In genomic region chr16:30378236-30379164, GRCh38 we compare ENCODE assay signal across 8 cellular contexts. TPM values are rescaled to one million over a fixed set of nuclear protein-coding genes. Genes with fewer than 3 reads are reported as not detected.
DNase-seq lines count a peak whose midpoint lies in the region; ATAC-seq and TF ChIP-seq lines count a peak whose summit lies in the region.

No MANE protein-coding gene starts in this region.

- H3K36me3 Mint-ChIP-seq in activated T-cell treated with anti-CD3 and anti-CD28 coated beads, Interleukin-2, amount 50 U/mL, for 72 hours (ENCODE audit: insufficient read depth in 2 of 2), result peaks cover 9 to 11% of the 10 kb centered on the region in 2 donors
- no peaks in the 10 kb centered on the region for H3K36me3 Mint-ChIP-seq in naive B cell
- peaks cover 35% of the 10 kb centered on the region for H3K36me3 Mint-ChIP-seq in stimulated activated effector memory CD8-positive, alpha-beta T cell treated with anti-CD3 and anti-CD28 coated beads, Interleukin-12 subunit alpha, Interleukin-12 subunit beta, amount 100 ng/mL, for 72 hours

- H3K27me3 ChIP-seq in esophagus squamous epithelium, result no peaks in the 10 kb centered on the region

- no peaks in the 10 kb centered on the region for H3K9me3 ChIP-seq in esophagus squamous epithelium

- TF ChIP-seq POLR2A in esophagus squamous epithelium (IDR thresholded peaks at IDR 0.05), result peak in 2 of 4 donors; percentile 30 to 83

- H3K27ac Mint-ChIP-seq in activated T-cell treated with anti-CD3 and anti-CD28 coated beads, Interleukin-2, amount 50 U/mL, for 72 hours, result peak overlapping the region; percentile 100
- peak overlapping the region; percentile 100 for H3K27ac Mint-ChIP-seq in naive B cell
- peak overlapping the region; percentile 99 for H3K27ac Mint-ChIP-seq in stimulated activated effector memory CD8-positive, alpha-beta T cell treated with anti-CD3 and anti-CD28 coated beads, Interleukin-12 subunit alpha, Interleukin-12 subunit beta, amount 100 ng/mL, for 72 hours

- H3K36me3 ChIP-seq in esophagus squamous epithelium, result no peaks in the 10 kb centered on the region

- peak overlapping the region; percentile 92 to 99 for H3K4me3 Mint-ChIP-seq in activated T-cell treated with anti-CD3 and anti-CD28 coated beads, Interleukin-2, amount 50 U/mL, for 72 hours
- peak overlapping the region; percentile 93 to 99 (median 97) for H3K4me3 Mint-ChIP-seq in naive B cell
- peak overlapping the region; percentile 97 for H3K4me3 Mint-ChIP-seq in stimulated activated effector memory CD8-positive, alpha-beta T cell treated with anti-CD3 and anti-CD28 coated beads, Interleukin-12 subunit alpha, Interleukin-12 subunit beta, amount 100 ng/mL, for 72 hours

- H3K4me1 ChIP-seq in esophagus squamous epithelium, result peaks cover 13 to 47% (median 16%) of the 10 kb centered on the region in 3 donors

- intact Hi-C loops in esophagus squamous epithelium (cut with DNase I), result no loop called here

- TF ChIP-seq CTCF in esophagus squamous epithelium (IDR thresholded peaks at IDR 0.05), result peak in 1 of 6 experiments; percentile 18

- H3K9me3 Mint-ChIP-seq in activated T-cell treated with anti-CD3 and anti-CD28 coated beads, Interleukin-2, amount 50 U/mL, for 72 hours, result peaks cover 0 to 2% of the 10 kb centered on the region in 2 donors
- H3K9me3 Mint-ChIP-seq in naive B cell, result no peaks in the 10 kb centered on the region
- no peaks in the 10 kb centered on the region for H3K9me3 Mint-ChIP-seq in stimulated activated effector memory CD8-positive, alpha-beta T cell treated with anti-CD3 and anti-CD28 coated beads, Interleukin-12 subunit alpha, Interleukin-12 subunit beta, amount 100 ng/mL, for 72 hours

- DNase-seq in DMS79 treated with DMSO at 0.1 percent for 48 hours (lab: John Stamatoyannopoulos, UW) (peak; percentile 90), KG1 (lab: John Stamatoyannopoulos, UW) (peak; percentile 91), esophagus squamous epithelium (lab: John Stamatoyannopoulos, UW) (peak; percentile 94), naive B cell (peak; percentile 99)
- peak; percentile 99 for DNase-seq in activated T-cell treated with anti-CD3 and anti-CD28 coated beads, Interleukin-2, amount 50 U/mL, for 72 hours
- DNase-seq in stimulated activated effector memory CD8-positive, alpha-beta T cell treated with anti-CD3 and anti-CD28 coated beads, Interleukin-12 subunit alpha, Interleukin-12 subunit beta, amount 100 ng/mL, for 72 hours (ENCODE audit: low spot score in 2 of 2), result peak; percentile 96 to 98

- 1 to 2% methylated on average over 18 to 19 of the region's 68 CpGs for WGBS in esophagus squamous epithelium, 2 donors

- peak overlapping the region; percentile 42 to 87 (median 62) for H3K4me3 ChIP-seq in esophagus squamous epithelium

- no peaks in the 10 kb centered on the region for H3K27me3 Mint-ChIP-seq in activated T-cell treated with anti-CD3 and anti-CD28 coated beads, Interleukin-2, amount 50 U/mL, for 72 hours (ENCODE audit: low read depth)
- no peaks in the 10 kb centered on the region for H3K27me3 Mint-ChIP-seq in naive B cell

- peak overlapping the region; percentile 93 to 99 (median 99) for H3K27ac ChIP-seq in esophagus squamous epithelium

- H3K4me1 Mint-ChIP-seq in activated T-cell treated with anti-CD3 and anti-CD28 coated beads, Interleukin-2, amount 50 U/mL, for 72 hours (ENCODE audit: low read depth), result peaks cover 58% of the 10 kb centered on the region
- H3K4me1 Mint-ChIP-seq in naive B cell, result peaks cover 41 to 62% (median 53%) of the 10 kb centered on the region in 3 donors
- peaks cover 64% of the 10 kb centered on the region for H3K4me1 Mint-ChIP-seq in stimulated activated effector memory CD8-positive, alpha-beta T cell treated with anti-CD3 and anti-CD28 coated beads, Interleukin-12 subunit alpha, Interleukin-12 subunit beta, amount 100 ng/mL, for 72 hours

- ATAC-seq in GM21737 (IDR thresholded peaks at IDR 0.05; ENCODE audit: unreplicated experiment) (peak; percentile 80), naive B cell (ENCODE audit: low read depth in 2 of 2) (peak; percentile 78 to 80)
- ATAC-seq in activated T-cell treated with anti-CD3 and anti-CD28 coated beads, Interleukin-2, amount 50 U/mL, for 72 hours (replicated peaks in 1 of 2), result peak; percentile 87 to 90
- ATAC-seq in stimulated activated effector memory CD8-positive, alpha-beta T cell treated with anti-CD3 and anti-CD28 coated beads, Interleukin-12 subunit alpha, Interleukin-12 subunit beta, amount 100 ng/mL, for 72 hours, result peak; percentile 92

TF ChIP-seq in PFSK-1, 5 proteins besides CTCF, POLR2A, EP300 and RAD21:
- TF ChIP-seq REST (IDR thresholded peaks at IDR 0.05; ENCODE audit: insufficient read depth in 1 of 2, low read depth in 2 of 2, low read length in 2 of 2) (no peak), FOXP2 (optimal IDR thresholded peaks at IDR 0.05; ENCODE audit: borderline replicate concordance, extremely low read depth, extremely low read length, insufficient read depth) (peak; percentile 68), POLR2AphosphoS5 (IDR thresholded peaks at IDR 0.05; ENCODE audit: low read depth, low read length) (peak; percentile 84), TAF1 (IDR thresholded peaks at IDR 0.05; ENCODE audit: borderline replicate concordance, insufficient read depth, low read length) (peak; percentile 91), SIN3A (IDR thresholded peaks at IDR 0.05; ENCODE audit: borderline replicate concordance, insufficient read depth, low read length) (no peak; the same call in 1 of the 2 replicates)

RNA-seq across cellular contexts. Expression of gene SEPTIN1, which starts 3.9 kb away (rescaled TPM):
- polyA plus RNA-seq in PFSK-1 (2012; ENCODE audit: insufficient read length, low read depth), result 2.9 TPM
- total RNA-seq in activated T-cell treated with anti-CD3 and anti-CD28 coated beads, Interleukin-2, amount 50 U/mL, for 72 hours, result 100 to 1,000 TPM; 223 to 233 TPM
- total RNA-seq in esophagus squamous epithelium, result 1 to 10 TPM; 1.2 to 7.1 (median 2.7) TPM
- 100 to 1,000 TPM; 102 to 145 (median 112) TPM for polyA plus RNA-seq in naive B cell (ENCODE audit: low read depth in 6 of 6)

RNA-seq across cellular contexts. Expression of gene MYL11, which starts 3.9 kb away (rescaled TPM):
- polyA plus RNA-seq in PFSK-1 (2012; ENCODE audit: insufficient read length, low read depth), result 1.5 TPM
- total RNA-seq in activated T-cell treated with anti-CD3 and anti-CD28 coated beads, Interleukin-2, amount 50 U/mL, for 72 hours, result 1 to 10 TPM in 1 of 2 donors, not detected in 1; 2.0 TPM
- not detected for total RNA-seq in esophagus squamous epithelium
- polyA plus RNA-seq in naive B cell (ENCODE audit: low read depth in 6 of 6), result not detected

RNA-seq across cellular contexts. Expression of gene TBC1D10B, which starts 8.2 kb away (rescaled TPM):
- 40.1 TPM for polyA plus RNA-seq in PFSK-1 (2012; ENCODE audit: insufficient read length, low read depth)
- total RNA-seq in activated T-cell treated with anti-CD3 and anti-CD28 coated beads, Interleukin-2, amount 50 U/mL, for 72 hours, result 10 to 100 TPM; 48.0 to 50.7 TPM
- total RNA-seq in esophagus squamous epithelium, result 10 to 100 TPM; 21.9 to 33.9 (median 26.1) TPM
- polyA plus RNA-seq in naive B cell (ENCODE audit: low read depth in 6 of 6), result 10 to 100 TPM in 3 of 6 donors, 1 to 10 TPM in 3; 6.2 to 16.9 (median 9.7) TPM

RNA-seq across cellular contexts. Expression of gene ZNF48, which starts 16.7 kb away (rescaled TPM):
- polyA plus RNA-seq in PFSK-1 (2012; ENCODE audit: insufficient read length, low read depth), result 11.6 TPM
- 10 to 100 TPM; 10.5 to 13.1 TPM for total RNA-seq in activated T-cell treated with anti-CD3 and anti-CD28 coated beads, Interleukin-2, amount 50 U/mL, for 72 hours
- 1 to 10 TPM; 2.8 to 5.9 (median 4.5) TPM for total RNA-seq in esophagus squamous epithelium
- polyA plus RNA-seq in naive B cell (ENCODE audit: low read depth in 6 of 6), result 1 to 10 TPM; 3.4 to 9.9 (median 7.0) TPM

RNA-seq across cellular contexts. Expression of gene CD2BP2, which starts 23.4 kb away (rescaled TPM):
- 23.8 TPM for polyA plus RNA-seq in PFSK-1 (2012; ENCODE audit: insufficient read length, low read depth)
- total RNA-seq in activated T-cell treated with anti-CD3 and anti-CD28 coated beads, Interleukin-2, amount 50 U/mL, for 72 hours, result 10 to 100 TPM; 61.9 to 63.5 TPM
- total RNA-seq in esophagus squamous epithelium, result 10 to 100 TPM; 21.9 to 38.0 (median 28.5) TPM
- polyA plus RNA-seq in naive B cell (ENCODE audit: low read depth in 6 of 6), result 10 to 100 TPM; 24.2 to 36.1 (median 29.7) TPM

Comparison
In these comparisons a context has a peak if more than half of its experiments do, and no peak if none do; other contexts are left out.
1. Peak in every context shown above with its lines: DNase-seq, ATAC-seq, H3K4me3 ChIP-seq and H3K27ac ChIP-seq.
2. RNA of gene SEPTIN1, which starts 3.9 kb away (total RNA-seq): 223 to 233 TPM in activated T-cell treated with anti-CD3 and anti-CD28 coated beads, Interleukin-2, amount 50 U/mL, for 72 hours; 1.2 to 7.1 TPM in esophagus squamous epithelium; every median in the first group is over 10 times any median in the second.